ENCODE assay signal across 8 cellular contexts in genomic region chr17:81870978-81871386, GRCh38. TPM values are rescaled to one million over a fixed set of nuclear protein-coding genes. Genes with fewer than 3 reads are reported as not detected.
DNase-seq lines count a peak whose midpoint lies in the region; ATAC-seq and TF ChIP-seq lines count a peak whose summit lies in the region.

ARHGDIA (minus strand) TSS chr17:81871337; CDS start chr17:81869930, 1,407 bp downstream.

- H3K4me1 ChIP-seq in HAP-1: peaks cover 14% of the 10 kb centered on the region
- H3K4me1 ChIP-seq in Peyer's patch: peaks cover 12 to 55% (median 20%) of the 10 kb centered on the region in 4 donors

- H3K9me3 Mint-ChIP-seq in natural killer cell treated with Interleukin-12 subunit alpha and Interleukin-12 subunit beta and Interleukin-15 and Interleukin-18, amount 100 ng/mL, for 72 hours: no peaks in the 10 kb centered on the region

- no peaks in the 10 kb centered on the region for H3K27me3 ChIP-seq in HAP-1 (ENCODE audit: low read depth)
- no peaks in the 10 kb centered on the region for H3K27me3 ChIP-seq in Peyer's patch

- peaks cover 16 to 23% of the 10 kb centered on the region in 2 donors for H3K4me1 Mint-ChIP-seq in natural killer cell treated with Interleukin-12 subunit alpha and Interleukin-12 subunit beta and Interleukin-15 and Interleukin-18, amount 100 ng/mL, for 72 hours (ENCODE audit: low read depth in 2 of 2)

- H3K36me3 Mint-ChIP-seq in natural killer cell treated with Interleukin-12 subunit alpha and Interleukin-12 subunit beta and Interleukin-15 and Interleukin-18, amount 100 ng/mL, for 72 hours: no peaks in the 10 kb centered on the region

- no peak for TF ChIP-seq POLR2A in Peyer's patch (IDR thresholded peaks at IDR 0.05)

- in situ Hi-C loops in HAP-1 (cut with MboI; ENCODE audit: low sequenced_read_pairs): no loop called here

- H3K4me3 Mint-ChIP-seq in natural killer cell treated with Interleukin-12 subunit alpha and Interleukin-12 subunit beta and Interleukin-15 and Interleukin-18, amount 100 ng/mL, for 72 hours: peak within 1 kb of the TSS; percentile 87

- ATAC-seq in natural killer cell treated with Interleukin-12 subunit alpha and Interleukin-12 subunit beta and Interleukin-15 and Interleukin-18, amount 100 ng/mL, for 72 hours: peak; percentile 80 to 89
- ATAC-seq in HG03378 (IDR thresholded peaks at IDR 0.05; ENCODE audit: unreplicated experiment): no peak

- peak within 1 kb of the TSS; percentile 86 to 88 for H3K27ac Mint-ChIP-seq in natural killer cell treated with Interleukin-12 subunit alpha and Interleukin-12 subunit beta and Interleukin-15 and Interleukin-18, amount 100 ng/mL, for 72 hours

- no peak for TF ChIP-seq CTCF in Peyer's patch (IDR thresholded peaks at IDR 0.05)
- TF ChIP-seq CTCF in epithelial cell of proximal tubule (conservative IDR thresholded peaks at IDR 0.05; ENCODE audit: low read depth, low read length): no peak

- DNase-seq in Daoy (ENCODE audit: low read depth) (no peak), HAP-1 (ENCODE audit: low spot score in 2 of 2) (peak in 1 of 2 experiments; percentile 3), Peyer's patch (peak in 1 of 3 donors; percentile 95), epithelial cell of proximal tubule (ENCODE audit: low read depth) (no peak), NOMO-1 treated with DMSO at 0.1 percent for 48 hours (lab: John Stamatoyannopoulos, UW; ENCODE audit: unreplicated experiment) (no peak), SKM-1 (lab: John Stamatoyannopoulos, UW; ENCODE audit: unreplicated experiment) (no peak)
- DNase-seq in natural killer cell treated with Interleukin-12 subunit alpha and Interleukin-12 subunit beta and Interleukin-15 and Interleukin-18, amount 100 ng/mL, for 72 hours (ENCODE audit: low spot score): no peak

- H3K9me3 ChIP-seq in HAP-1: no peaks in the 10 kb centered on the region
- no peaks in the 10 kb centered on the region for H3K9me3 ChIP-seq in Peyer's patch

- H3K36me3 ChIP-seq in HAP-1 (replicated peaks): peaks cover 53% of the 10 kb centered on the region
- peaks cover 0 to 20% (median 0%) of the 10 kb centered on the region in 3 donors for H3K36me3 ChIP-seq in Peyer's patch

- peak within 1 kb of the TSS; percentile 98 to 100 (median 99) for H3K27ac ChIP-seq in Peyer's patch

- H3K27me3 Mint-ChIP-seq in natural killer cell treated with Interleukin-12 subunit alpha and Interleukin-12 subunit beta and Interleukin-15 and Interleukin-18, amount 100 ng/mL, for 72 hours: no peaks in the 10 kb centered on the region

- peak within 1 kb of the TSS; percentile 84 for H3K4me3 ChIP-seq in HAP-1
- peak within 1 kb of the TSS; percentile 89 to 97 (median 92) for H3K4me3 ChIP-seq in Peyer's patch
- peak within 1 kb of the TSS; percentile 85 for H3K4me3 ChIP-seq in epithelial cell of proximal tubule (ENCODE audit: low read depth, low read length)

RNA-seq across cellular contexts. Expression of gene ARHGDIA, which starts in this region (rescaled TPM):
- total RNA-seq in Daoy (2014; rRNA removed; shearing (Covaris generic)): 138 and 216 TPM in 2 replicates
- total RNA-seq in Peyer's patch (100 to 1,000 TPM; 282 to 475 (median 350) TPM), epithelial cell of proximal tubule (272 and 414 TPM in 2 replicates)
- 100 to 1,000 TPM; 874 to 929 TPM for total RNA-seq in natural killer cell treated with Interleukin-12 subunit alpha and Interleukin-12 subunit beta and Interleukin-15 and Interleukin-18, amount 100 ng/mL, for 72 hours
